11 cellular contexts compared by ENCODE assay signal in genomic region chr17:2723997-2724782, GRCh38. TPM values are rescaled to one million over a fixed set of nuclear protein-coding genes. Genes with fewer than 3 reads are reported as not detected.
DNase-seq lines count a peak whose midpoint lies in the region; ATAC-seq, FAIRE-seq and TF ChIP-seq lines count a peak whose summit lies in the region.
"Had no signal": no experiment of that assay in that cellular context is flagged by ENCODE, and none has a peak within 500 bp of the region (broad histone marks: within the 10 kb centered on the region; RNA-seq: fewer than 3 reads in every experiment).

No MANE protein-coding gene starts in this region.

- H3K9ac ChIP-seq in iPS-20b (ENCODE audit: low read depth, low read length) (no peak overlapping the region), skeletal muscle satellite cell (ENCODE audit: low read depth, low read length) (no peak overlapping the region)

- H3K27ac ChIP-seq in ascending aorta (no peak overlapping the region), iPS-20b (ENCODE audit: low read length) (no peak overlapping the region)

- H3K4me2 ChIP-seq in skeletal muscle satellite cell (ENCODE audit: low read length) = peak overlapping the region; percentile 69

- peak; percentile 69 for DNase-seq in GM20000 (ENCODE audit: low spot score)
- no peak for DNase-seq in ascending aorta (ENCODE audit: low spot score in 2 of 2)
- no peak for DNase-seq in D721Med (ENCODE audit: insufficient read length, low spot score)
- no peak for DNase-seq in GF-D8 (lab: John Stamatoyannopoulos, UW)
- DNase-seq in NCI-H526 treated with DMSO at 0.1 percent for 48 hours (lab: John Stamatoyannopoulos, UW) = no peak
- DNase-seq: NCI-H1436 treated with DMSO at 0.1 percent for 48 hours had no signal

- intact Hi-C loops in ascending aorta (cut with DNase I) = no loop called here

- H3K4me1 ChIP-seq in ascending aorta = no peaks in the 10 kb centered on the region
- H3K4me1 ChIP-seq in iPS-20b (ENCODE audit: insufficient read depth, low read length) = peaks cover 8% of the 10 kb centered on the region; the same call in 1 of the 2 replicates
- peaks cover 4% of the 10 kb centered on the region for H3K4me1 ChIP-seq in skeletal muscle satellite cell (ENCODE audit: control insufficient read depth, insufficient read depth, low read length)

- H3K27me3 ChIP-seq in ascending aorta (peaks cover 12% of the 10 kb centered on the region), iPS-20b (ENCODE audit: insufficient read depth, low read length) (peaks cover 32% of the 10 kb centered on the region), skeletal muscle satellite cell (ENCODE audit: control insufficient read depth, insufficient read depth, low read length) (peaks cover 46% of the 10 kb centered on the region)

- no peak for ATAC-seq in HG03354 (IDR thresholded peaks at IDR 0.05; ENCODE audit: poor library complexity, severe bottlenecking, unreplicated experiment)

- no peak for FAIRE-seq in D721Med (lab: Jason Lieb, UNC)

- peak overlapping the region; percentile 31 to 57 for H3K4me3 ChIP-seq in ascending aorta
- peak overlapping the region; percentile 66 for H3K4me3 ChIP-seq in iPS-20b (ENCODE audit: low read length)
- peak overlapping the region; percentile 47 for H3K4me3 ChIP-seq in skeletal muscle satellite cell (ENCODE audit: low read length)

- H3K9me3 ChIP-seq in ascending aorta = no peaks in the 10 kb centered on the region
- no peaks in the 10 kb centered on the region for H3K9me3 ChIP-seq in iPS-20b (ENCODE audit: insufficient read depth, low read depth, low read length)
- H3K9me3 ChIP-seq in skeletal muscle satellite cell (replicated peaks; ENCODE audit: low read length) = no peaks in the 10 kb centered on the region

- H3K36me3 ChIP-seq in ascending aorta (no peaks in the 10 kb centered on the region), iPS-20b (ENCODE audit: insufficient read depth, low read depth, low read length) (no peaks in the 10 kb centered on the region), skeletal muscle satellite cell (ENCODE audit: insufficient read depth, low read length) (no peaks in the 10 kb centered on the region)

- TF ChIP-seq CTCF in GM20000 (IDR thresholded peaks at IDR 0.05; ENCODE audit: extremely low read depth, missing control alignments) (no peak), ascending aorta (IDR thresholded peaks at IDR 0.05) (no peak), D721Med (IDR thresholded peaks at IDR 0.05; ENCODE audit: insufficient read depth, missing control alignments) (no peak)

RNA-seq across cellular contexts. Expression of gene CLUH, which starts 12.6 kb away (rescaled TPM):
- total RNA-seq in ascending aorta = 58.1 TPM
- 67.4 and 100 TPM in 2 replicates for total RNA-seq in skeletal muscle satellite cell (2012; rRNA removed)

RNA-seq across cellular contexts. Expression of gene CCDC92B, which starts 25.3 kb away (rescaled TPM):
- not detected for total RNA-seq in ascending aorta
- total RNA-seq in skeletal muscle satellite cell (2012; rRNA removed) = not detected in 2 replicates
- total RNA-seq: dermis microvascular lymphatic vessel endothelial cell, renal cortical epithelial cell had no signal
